ENCODE assay signal across 9 cellular contexts in the genomic region with DNA sequence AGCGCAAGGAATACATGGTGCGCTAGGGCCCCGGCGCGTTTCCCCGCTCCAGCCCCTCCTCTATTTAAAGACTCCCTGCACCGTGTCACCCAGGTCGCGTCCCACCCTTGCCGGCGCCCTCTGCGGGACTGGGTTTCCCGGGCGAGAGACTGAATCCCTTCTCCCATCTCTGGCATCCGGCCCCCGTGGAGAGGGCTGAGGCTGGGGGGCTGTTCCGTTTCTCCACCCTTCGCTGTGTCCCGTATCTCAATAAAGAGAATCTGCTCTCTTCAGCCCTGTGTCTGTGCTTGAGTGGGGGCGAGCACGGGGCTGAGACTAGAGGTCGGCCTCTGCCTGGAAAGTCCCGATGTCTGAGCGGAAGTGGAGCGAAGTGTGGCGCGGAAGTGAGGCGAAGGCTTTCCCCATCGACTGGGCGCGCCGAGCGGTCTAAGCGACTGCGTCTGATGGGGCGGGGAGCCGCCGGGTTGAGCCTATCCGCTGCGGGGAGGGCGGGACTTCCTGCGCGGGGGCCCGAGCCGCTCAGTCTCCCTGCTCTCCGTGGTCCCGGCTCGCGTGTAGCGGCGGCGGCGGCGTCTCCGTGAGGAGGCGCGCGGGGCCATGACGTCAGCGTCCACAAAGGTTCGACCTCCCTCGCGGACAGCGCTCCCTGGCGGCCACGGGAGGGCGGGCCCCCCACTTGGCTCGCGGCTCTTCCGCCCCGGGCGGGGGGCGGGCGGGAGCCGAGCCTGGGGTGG. TPM values are rescaled to one million over a fixed set of nuclear protein-coding genes. Genes with fewer than 3 reads are reported as not detected.
DNase-seq lines count a peak whose midpoint lies in the region; ATAC-seq and TF ChIP-seq lines count a peak whose summit lies in the region.
"Had no signal": no experiment of that assay in that cellular context is flagged by ENCODE, and none has a peak within 500 bp of the region (broad histone marks: within the 10 kb centered on the region; RNA-seq: fewer than 3 reads in every experiment).

No MANE protein-coding gene starts in this region.

- peak overlapping the region; percentile 100 for H3K27ac ChIP-seq in layer of hippocampus (ENCODE audit: low read depth, low read length)

- 0 out of 2 replicates have a peak, but pooled peaks have one; percentile 34 for TF ChIP-seq CTCF in BE2C (IDR thresholded peaks at IDR 0.05; ENCODE audit: low read depth, low read length)

- ATAC-seq in GM19043 (IDR thresholded peaks at IDR 0.05; ENCODE audit: low read depth, unreplicated experiment) (peak; percentile 79), HG03354 (IDR thresholded peaks at IDR 0.05; ENCODE audit: poor library complexity, severe bottlenecking, unreplicated experiment) (peak; percentile 81)

- H3K4me3 ChIP-seq in BE2C (ENCODE audit: low read depth, low read length) = peak overlapping the region; percentile 90

- DNase-seq in BE2C (peak; percentile 94), NCI-H345 treated with DMSO at 0.1 percent for 48 hours (lab: John Stamatoyannopoulos, UW; ENCODE audit: unreplicated experiment) (peak; percentile 63), cerebellum (ENCODE audit: low spot score) (peak; percentile 99)
- DNase-seq in activated CD4-positive, alpha-beta T cell treated with anti-CD3 and anti-CD28 coated beads for 1 hour = peak; percentile 97
- DNase-seq in stimulated activated CD4-positive, alpha-beta T cell treated with anti-CD3 and anti-CD28 coated beads, Interleukin-1b, Interleukin-23, amount 100 ng/mL, for 24 hours (ENCODE audit: low read depth in 4 of 4, low spot score in 1 of 4) = peak; percentile 86 to 97 (median 96)

- no peaks in the 10 kb centered on the region for H3K4me1 ChIP-seq in BE2C

- no peaks in the 10 kb centered on the region for H3K9me3 ChIP-seq in BE2C

- no peaks in the 10 kb centered on the region for H3K36me3 ChIP-seq in BE2C

- H3K27me3 ChIP-seq in BE2C (no peaks in the 10 kb centered on the region), layer of hippocampus (ENCODE audit: control insufficient read depth, insufficient read depth, low read length) (no peaks in the 10 kb centered on the region)

RNA-seq across cellular contexts. Expression of gene RNASEK, which starts 2.0 kb away (rescaled TPM):
- polyA plus RNA-seq in BE2C (2012; ENCODE audit: insufficient read depth, insufficient read length, low read depth) = 154 TPM
- 35.2 TPM for total RNA-seq in cerebellum

RNA-seq across cellular contexts. Expression of gene BCL6B, which starts 8.4 kb away (rescaled TPM):
- 0.62 TPM for polyA plus RNA-seq in BE2C (2012; ENCODE audit: insufficient read depth, insufficient read length, low read depth)
- total RNA-seq in cerebellum = 2.1 TPM

RNA-seq across cellular contexts. Expression of gene ALOX12, which starts 18.6 kb away (rescaled TPM):
- 0.19 TPM for polyA plus RNA-seq in BE2C (2012; ENCODE audit: insufficient read depth, insufficient read length, low read depth)
- 0.18 TPM for total RNA-seq in cerebellum
- total RNA-seq: subcutaneous adipose tissue had no signal

RNA-seq across cellular contexts. Expression of gene SLC16A13, which starts 21.4 kb away (rescaled TPM):
- not detected for polyA plus RNA-seq in BE2C (2012; ENCODE audit: insufficient read depth, insufficient read length, low read depth)
- 1.4 TPM for total RNA-seq in cerebellum

RNA-seq across cellular contexts. Expression of gene SLC16A11, which starts 29.5 kb away (rescaled TPM):
- not detected for polyA plus RNA-seq in BE2C (2012; ENCODE audit: insufficient read depth, insufficient read length, low read depth)
- total RNA-seq in cerebellum = not detected

Comparison
In these comparisons a context has a peak if more than half of its experiments do, and no peak if none do; other contexts are left out.
1. Peak in every context shown above with its lines: DNase-seq, ATAC-seq, H3K4me3 ChIP-seq and H3K27ac ChIP-seq.